Comparison of ENCODE assay signal across 15 cellular contexts in genomic region chr2:239729681-239730566, GRCh38.
"Had no signal": no experiment of that assay in that cellular context is flagged by ENCODE, and none has a peak within 500 bp of the region (broad histone marks: within the 10 kb centered on the region; RNA-seq: fewer than 3 reads in every experiment).

No MANE protein-coding gene starts in this region.

- ATAC-seq: body of pancreas; psoas muscle; stimulated activated effector memory CD8-positive, alpha-beta T cell treated with anti-CD3 and anti-CD28 coated beads, Interleukin-12 subunit alpha, Interleukin-12 subunit beta, amount 100 ng/mL, for 72 hours; WTC11 had no signal

- H3K4me1 Mint-ChIP-seq: activated naive CD4-positive, alpha-beta T cell treated with anti-CD3 and anti-CD28 coated beads, Interleukin-2, amount 50 U/mL, for 24 hours had no signal

- H3K9me3 Mint-ChIP-seq: activated CD4-positive, alpha-beta T cell treated with anti-CD3 and anti-CD28 coated beads, Interleukin-2, amount 10 ng/mL, durations not matched to agents 24 days and 14 days; activated naive CD4-positive, alpha-beta T cell treated with anti-CD3 and anti-CD28 coated beads, Interleukin-2, amount 50 U/mL, for 24 hours; nephron; stimulated activated effector memory CD8-positive, alpha-beta T cell treated with anti-CD3 and anti-CD28 coated beads, Interleukin-12 subunit alpha, Interleukin-12 subunit beta, amount 100 ng/mL, for 72 hours had no signal

- H3K4me1 ChIP-seq: body of pancreas, psoas muscle had no signal

- H3K27me3 ChIP-seq: body of pancreas, esophagus muscularis mucosa had no signal

- H3K4me3 ChIP-seq: body of pancreas, coronary artery, esophagus muscularis mucosa, psoas muscle had no signal

- H3K27ac Mint-ChIP-seq: activated CD4-positive, alpha-beta T cell treated with anti-CD3 and anti-CD28 coated beads, Interleukin-2, amount 10 ng/mL, durations not matched to agents 24 days and 14 days; activated naive CD4-positive, alpha-beta T cell treated with anti-CD3 and anti-CD28 coated beads, Interleukin-2, amount 50 U/mL, for 24 hours; activated T-helper 2 cell treated with anti-CD3 and anti-CD28 coated beads, Interferon-gamma antibody, Interleukin-2, Interleukin-4, amounts not matched to agents 10 μg/mL and 5 μg/mL and 100 μg/mL, durations not matched to agents 14 hours and 24 hours and 36 hours; nephron; stimulated activated effector memory CD8-positive, alpha-beta T cell treated with anti-CD3 and anti-CD28 coated beads, Interleukin-12 subunit alpha, Interleukin-12 subunit beta, amount 100 ng/mL, for 72 hours; T-helper 1 cell treated with Interleukin-12 subunit alpha and Interleukin-12 subunit beta and Interleukin-4 antibody, amounts not matched to agents 30 μg/mL and 1 μg/mL, for 36 hours; WTC11 had no signal

- H3K9me3 ChIP-seq: body of pancreas, esophagus muscularis mucosa, psoas muscle had no signal

- H3K36me3 ChIP-seq: esophagus muscularis mucosa had no signal

- H3K36me3 Mint-ChIP-seq: activated naive CD4-positive, alpha-beta T cell treated with anti-CD3 and anti-CD28 coated beads, Interleukin-2, amount 50 U/mL, for 24 hours; stimulated activated effector memory CD8-positive, alpha-beta T cell treated with anti-CD3 and anti-CD28 coated beads, Interleukin-12 subunit alpha, Interleukin-12 subunit beta, amount 100 ng/mL, for 72 hours had no signal

- H3K27ac ChIP-seq: body of pancreas, coronary artery, esophagus muscularis mucosa, psoas muscle had no signal

- H3K4me3 Mint-ChIP-seq: activated CD4-positive, alpha-beta T cell treated with anti-CD3 and anti-CD28 coated beads, Interleukin-2, amount 10 ng/mL, durations not matched to agents 24 days and 14 days; activated naive CD4-positive, alpha-beta T cell treated with anti-CD3 and anti-CD28 coated beads, Interleukin-2, amount 50 U/mL, for 24 hours; nephron; stimulated activated effector memory CD8-positive, alpha-beta T cell treated with anti-CD3 and anti-CD28 coated beads, Interleukin-12 subunit alpha, Interleukin-12 subunit beta, amount 100 ng/mL, for 72 hours; T-helper 1 cell treated with Interleukin-12 subunit alpha and Interleukin-12 subunit beta and Interleukin-4 antibody, amounts not matched to agents 30 μg/mL and 1 μg/mL, for 36 hours; WTC11 had no signal

- DNase-seq: activated CD4-positive, alpha-beta T cell treated with anti-CD3 and anti-CD28 coated beads, Interleukin-2, amount 10 ng/mL, durations not matched to agents 24 days and 14 days; amniotic stem cell; central memory CD4-positive, alpha-beta T cell; hypothalamus; stimulated activated CD4-positive, alpha-beta T cell treated with anti-CD3 and anti-CD28 coated beads, Interleukin-12 subunit alpha, Interleukin-12 subunit beta, amount 100 ng/mL, for 4 hours had no signal

- H3K27me3 Mint-ChIP-seq: activated CD4-positive, alpha-beta T cell treated with anti-CD3 and anti-CD28 coated beads, Interleukin-2, amount 10 ng/mL, durations not matched to agents 24 days and 14 days; activated naive CD4-positive, alpha-beta T cell treated with anti-CD3 and anti-CD28 coated beads, Interleukin-2, amount 50 U/mL, for 24 hours had no signal
